In the genomic region with DNA sequence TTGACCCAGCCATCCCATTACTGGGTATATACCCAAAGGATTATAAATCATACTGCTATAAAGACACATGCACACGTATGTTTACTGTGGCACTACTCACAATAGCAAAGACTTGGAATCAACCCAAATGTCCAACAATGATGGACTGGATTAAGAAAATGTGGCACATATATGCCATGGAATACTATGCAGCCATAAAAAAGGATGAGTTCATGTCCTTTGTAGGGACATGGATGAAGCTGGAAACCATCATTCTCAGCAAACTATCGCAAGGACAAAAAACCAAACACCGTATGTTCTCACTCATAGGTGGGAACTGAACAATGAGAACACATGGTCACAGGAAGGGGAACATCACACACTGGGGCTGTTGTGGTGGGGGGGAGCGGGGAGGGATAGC, we compare ENCODE assay signal across 8 cellular contexts. TPM values are rescaled to one million over a fixed set of nuclear protein-coding genes. Genes with fewer than 3 reads are reported as not detected.
"Had no signal": no experiment of that assay in that cellular context is flagged by ENCODE, and none has a peak within 500 bp of the region (broad histone marks: within the 10 kb centered on the region; RNA-seq: fewer than 3 reads in every experiment).

No MANE protein-coding gene starts in this region.

RNA-seq across cellular contexts. Expression of a gene that starts 35.4 kb away (rescaled TPM):
- total RNA-seq: LHCN-M2, MCF 10A, PC-9, Peyer's patch, Right ventricle myocardium inferior, SJCRH30 had no signal
- polyA plus RNA-seq: IgD-negative memory B cell had no signal

RNA-seq across cellular contexts. Expression of a gene that starts 48.5 kb away (rescaled TPM):
- total RNA-seq: LHCN-M2, MCF 10A, PC-9, Peyer's patch, Right ventricle myocardium inferior, RPMI7951, SJCRH30 had no signal
- polyA plus RNA-seq: IgD-negative memory B cell had no signal
